Comparison of ENCODE assay signal across 8 cellular contexts in genomic region chr1:27915082-27915575, GRCh38. TPM values are rescaled to one million over a fixed set of nuclear protein-coding genes. Genes with fewer than 3 reads are reported as not detected.
DNase-seq lines count a peak whose midpoint lies in the region; ATAC-seq, FAIRE-seq and TF ChIP-seq lines count a peak whose summit lies in the region.

No MANE protein-coding gene starts in this region.

- no peaks in the 10 kb centered on the region; the same call in 1 of the 2 replicates for H3K36me3 ChIP-seq in Caco-2 (ENCODE audit: control insufficient read depth, insufficient read depth, low read length)
- peaks cover 26% of the 10 kb centered on the region for H3K36me3 ChIP-seq in OCI-LY1 (ENCODE audit: insufficient read depth, low read length)
- H3K36me3 ChIP-seq in H1 (ENCODE audit: control insufficient read depth in 2 of 4, insufficient read depth in 4 of 4, low read length in 3 of 4), result peaks cover 6 to 28% (median 11%) of the 10 kb centered on the region in 4 experiments; a peak in 6 of 8 replicates
- H3K36me3 ChIP-seq in prostate gland, result peaks cover 0 to 4% of the 10 kb centered on the region in 2 donors

- no peak overlapping the region for H2AK5ac ChIP-seq in H1 (ENCODE audit: low read depth, low read length)

- H3K9me3 ChIP-seq in Caco-2 (no peaks in the 10 kb centered on the region), OCI-LY1 (ENCODE audit: low read length) (no peaks in the 10 kb centered on the region), H1 (ENCODE audit: insufficient read depth in 2 of 2, low read depth in 1 of 2, low read length in 1 of 2) (peaks cover 3 to 7% of the 10 kb centered on the region in 2 experiments; a peak in 3 of 4 replicates), prostate gland (no peaks in the 10 kb centered on the region)

- H3K4me2 ChIP-seq in OCI-LY1 (ENCODE audit: low read length) (peak overlapping the region; percentile 79; the same call in 1 of the 2 replicates), H1 (ENCODE audit: insufficient read depth in 1 of 2, low read depth in 2 of 2, low read length in 2 of 2) (peak overlapping the region; percentile 46 to 71; a peak in 3 of 4 replicates)

- H2BK12ac ChIP-seq in H1 (ENCODE audit: low read depth, low read length), result peak overlapping the region; percentile 84; the same call in 1 of the 2 replicates

- H3K27me3 Mint-ChIP-seq in Caco-2 (ENCODE audit: insufficient read depth, unreplicated experiment), result no peaks in the 10 kb centered on the region

- H2BK15ac ChIP-seq in H1 (ENCODE audit: low read length), result peak overlapping the region; percentile 98; the same call in 1 of the 2 replicates

- H3K79me2 ChIP-seq in OCI-LY1 (ENCODE audit: insufficient read depth, low read length) (peaks cover 6% of the 10 kb centered on the region; the same call in 1 of the 2 replicates), H1 (ENCODE audit: control insufficient read depth in 1 of 2, insufficient read depth in 2 of 2, low read length in 2 of 2) (peaks cover 0 to 25% of the 10 kb centered on the region in 2 experiments; a peak in 2 of 4 replicates)

- no peak overlapping the region for H2BK120ac ChIP-seq in H1 (replicated peaks; ENCODE audit: low read depth, low read length)

- peak overlapping the region; percentile 20 for H4K5ac ChIP-seq in H1 (ENCODE audit: insufficient read length, low read depth, low read length)

- peak overlapping the region; percentile 91 for H3K27ac Mint-ChIP-seq in Caco-2 (ENCODE audit: unreplicated experiment)

- H2AFZ ChIP-seq in OCI-LY1 (ENCODE audit: low read length) (peak overlapping the region; percentile 19; the same call in 1 of the 2 replicates), H1 (ENCODE audit: low read length) (peak overlapping the region; percentile 94)

- no peaks in the 10 kb centered on the region for H4K20me1 ChIP-seq in OCI-LY1 (ENCODE audit: insufficient read depth, low read length)
- H4K20me1 ChIP-seq in H1 (replicated peaks in 1 of 2; ENCODE audit: control insufficient read depth in 1 of 2, insufficient read depth in 2 of 2, low read length in 2 of 2), result no peaks in the 10 kb centered on the region

- H3K23ac ChIP-seq in H1 (ENCODE audit: insufficient read length), result no peak overlapping the region

- no peak overlapping the region for H4K91ac ChIP-seq in H1 (replicated peaks; ENCODE audit: insufficient read length, low read length)

- no peak overlapping the region for H2BK20ac ChIP-seq in H1 (ENCODE audit: low read length)

- H3K56ac ChIP-seq in H1 (replicated peaks; ENCODE audit: insufficient read length, low read depth, low read length), result no peak overlapping the region

- H3K18ac ChIP-seq in H1 (ENCODE audit: extremely low read depth, low read length), result no peak overlapping the region

- FAIRE-seq in H1 (lab: Jason Lieb, UNC), result no peak

- no peaks in the 10 kb centered on the region for H3K4me1 Mint-ChIP-seq in Caco-2 (ENCODE audit: low read depth, unreplicated experiment)

- no peak overlapping the region for H3K4ac ChIP-seq in H1 (replicated peaks; ENCODE audit: insufficient read length, low read depth, low read length)

- H3K4me1 ChIP-seq in Caco-2, result no peaks in the 10 kb centered on the region
- H3K4me1 ChIP-seq in OCI-LY1 (ENCODE audit: insufficient read depth, low read length, severe bottlenecking), result peaks cover 9% of the 10 kb centered on the region
- H3K4me1 ChIP-seq in H1 (replicated peaks in 1 of 4; ENCODE audit: control insufficient read depth in 3 of 4, insufficient read depth in 4 of 4, low read length in 3 of 4), result no peaks in the 10 kb centered on the region; a peak in 2 of 7 replicates
- H3K4me1 ChIP-seq in prostate gland (replicated peaks), result no peaks in the 10 kb centered on the region

- H3K23me2 ChIP-seq in H1 (ENCODE audit: low read depth, low read length), result no peaks in the 10 kb centered on the region

- BruUV-seq in Caco-2 (replicated peaks; lab: Mats Ljungman, UMichigan), result TSS peak; percentile 99

- no peak overlapping the region for H3K14ac ChIP-seq in H1 (ENCODE audit: insufficient read length)

- 84% methylated on average over 7 of the region's 7 CpGs; no CpG with 5 or more reads in 1 of the 2 experiments for WGBS in H1 (ENCODE audit: extremely low coverage in 1 of 2, insufficient coverage in 1 of 2, insufficient read length in 1 of 2, insufficient replicate concordance in 2 of 2, low coverage in 1 of 2, low lambda C conversion rate in 2 of 2, missing lambda C conversion rate in 1 of 2), 2 experiments
- 67% methylated on average over 7 of the region's 7 CpGs for WGBS in prostate gland

- no peak overlapping the region for H3K27ac ChIP-seq in OCI-LY1 (ENCODE audit: low read depth, low read length, poor library complexity, severe bottlenecking)
- no peak overlapping the region; the same call in 1 of the 2 replicates for H3K27ac ChIP-seq in H1 (ENCODE audit: low read depth, low read length)
- peak overlapping the region; percentile 59 to 83 for H3K27ac ChIP-seq in prostate gland

- intact Hi-C loops in Caco-2 (cut with micrococcal nuclease; ENCODE audit: unreplicated experiment), result no loop called here
- intact Hi-C loops in prostate gland (cut with DNase I), result no loop called here

- no peaks in the 10 kb centered on the region for H3K9me2 ChIP-seq in OCI-LY1 (ENCODE audit: low read depth, low read length)

- peak overlapping the region; percentile 94; the same call in 1 of the 2 replicates for H4K8ac ChIP-seq in H1 (ENCODE audit: extremely low read depth, insufficient read depth, low read length)

- CTCF ChIA-PET in Caco-2 (lab: Charles Lee), result no interaction called here
- CTCF ChIA-PET in H1 (lab: Charles Lee; ENCODE audit: partially characterized antibody), result no interaction called here

- no peak for TF ChIP-seq EP300 in H1 (IDR thresholded peaks at IDR 0.05; ENCODE audit: borderline replicate concordance in 1 of 2, low read depth in 2 of 2, low read length in 2 of 2)

- no peak overlapping the region for H2BK5ac ChIP-seq in H1 (ENCODE audit: low read depth, low read length)

- no peaks in the 10 kb centered on the region for H3F3A ChIP-seq in OCI-LY1 (ENCODE audit: insufficient read depth, low read length)

- DNase-seq in Caco-2 (no peak), H1 (ENCODE audit: low read depth in 1 of 2, low spot score in 2 of 2) (no peak), prostate gland (ENCODE audit: low spot score) (no peak), C1 segment of cervical spinal cord (lab: John Stamatoyannopoulos, UW) (no peak), NCI-H748 (lab: John Stamatoyannopoulos, UW; ENCODE audit: unreplicated experiment) (no peak), NCI-H2081 treated with DMSO at 0.1 percent for 48 hours (lab: John Stamatoyannopoulos, UW) (no peak)

- TF ChIP-seq RAD21 in H1 (IDR thresholded peaks at IDR 0.05 in 1 of 2, conservative IDR thresholded peaks at IDR 0.05 in 1 of 2; ENCODE audit: low read depth in 2 of 2, low read length in 2 of 2), result no peak

- H3K79me1 ChIP-seq in H1 (ENCODE audit: low read depth, low read length), result no peaks in the 10 kb centered on the region; the same call in 1 of the 2 replicates

- peak overlapping the region; percentile 93 for H3K4me3 Mint-ChIP-seq in Caco-2 (ENCODE audit: unreplicated experiment)

- H3K27me3 ChIP-seq in Caco-2 (replicated peaks; ENCODE audit: control insufficient read depth, insufficient read depth, low read length) (no peaks in the 10 kb centered on the region), OCI-LY1 (ENCODE audit: insufficient read depth, low read length) (no peaks in the 10 kb centered on the region), H1 (replicated peaks in 1 of 4; ENCODE audit: control insufficient read depth in 3 of 4, extremely low read depth in 1 of 4, insufficient read depth in 3 of 4, low read length in 3 of 4) (peaks cover 0 to 9% (median 8%) of the 10 kb centered on the region in 4 experiments; a peak in 6 of 7 replicates), prostate gland (replicated peaks; ENCODE audit: insufficient read depth) (no peaks in the 10 kb centered on the region)

- no peak for ATAC-seq in GM18873 (IDR thresholded peaks at IDR 0.05; ENCODE audit: low FRiP score, unreplicated experiment)

- TF ChIP-seq CTCF in Caco-2 (IDR thresholded peaks at IDR 0.05; ENCODE audit: insufficient read depth in 1 of 2, low read depth in 1 of 2, low read length in 1 of 2, severe bottlenecking in 1 of 2, unreplicated experiment in 1 of 2), result no peak
- TF ChIP-seq CTCF in OCI-LY1 (IDR thresholded peaks at IDR 0.05; ENCODE audit: low read length), result no peak
- TF ChIP-seq CTCF in H1 (IDR thresholded peaks at IDR 0.05; ENCODE audit: control extremely low read depth in 1 of 3, insufficient read depth in 1 of 3, low read depth in 1 of 3, low read length in 3 of 3), result no peak
- no peak for TF ChIP-seq CTCF in prostate gland (IDR thresholded peaks at IDR 0.05)

- H3K9ac ChIP-seq in OCI-LY1 (ENCODE audit: low read length) (no peak overlapping the region), H1 (replicated peaks in 1 of 4; ENCODE audit: extremely low read depth in 1 of 4, low read depth in 3 of 4, low read length in 3 of 4) (peak overlapping the region in 1 of 4 experiments; percentile 51; a peak in 2 of 7 replicates)

- TF ChIP-seq POLR2A in H1 (IDR thresholded peaks at IDR 0.05; ENCODE audit: control extremely low read depth in 1 of 2, low read depth in 2 of 2, low read length in 2 of 2) (no peak), prostate gland (IDR thresholded peaks at IDR 0.05) (no peak)

- POLR2A ChIA-PET in Caco-2 (lab: Charles Lee) (no interaction called here), H1 (lab: Charles Lee; ENCODE audit: partially characterized antibody) (no interaction called here)

- H3K4me3 ChIP-seq in Caco-2 (ENCODE audit: low read depth, low read length) (peak overlapping the region; percentile 41), OCI-LY1 (ENCODE audit: low read depth, low read length, poor library complexity, severe bottlenecking) (peak overlapping the region; percentile 71), H1 (ENCODE audit: extremely low read depth in 1 of 4, insufficient read depth in 2 of 4, low read depth in 3 of 4, low read length in 4 of 4) (peak overlapping the region in 1 of 4 experiments; percentile 30; a peak in 3 of 8 replicates), prostate gland (peak overlapping the region in 1 of 2 donors; percentile 65)

- no peaks in the 10 kb centered on the region for H3K9me3 Mint-ChIP-seq in Caco-2 (ENCODE audit: unreplicated experiment)

- H3K36me3 Mint-ChIP-seq in Caco-2 (ENCODE audit: insufficient read depth, unreplicated experiment), result peaks cover 26% of the 10 kb centered on the region

RNA-seq across cellular contexts. Expression of gene RPA2, which starts 0.8 kb away (rescaled TPM):
- total RNA-seq in Caco-2 (2022) (56.1 and 71.0 TPM in 2 replicates), prostate gland (10 to 100 TPM; 52.6 to 60.6 TPM)
- total RNA-seq in H1 (2021; fragmentation: NEBNext Ultra II Directional; extraction: Animal tissue kit (Norgen Biotek cat#: 25700)), result 53.4 TPM in 2 replicates
- 35.7 and 56.3 TPM in 2 replicates for polyA plus RNA-seq in H1 (2011; rRNA removed)
- 61.4 TPM for polyA plus RNA-seq in H1 (2011; cell fraction: cytosol; rRNA removed)
- polyA plus RNA-seq in H1 (2011; cell fraction: nucleus; rRNA removed), result 88.9 TPM
- 61.5 to 86.3 TPM (median 65.9 TPM) in 4 replicates for polyA plus RNA-seq in H1 (2012, experiment 1 of 2)
- 28.7 TPM for polyA plus RNA-seq in H1 (2012, experiment 2 of 2)
- polyA plus RNA-seq in H1 (2013, experiment 1 of 2), result 38.9 TPM
- 40.2 TPM for polyA plus RNA-seq in H1 (2013, experiment 2 of 2)
- polyA minus RNA-seq in H1 (2011; rRNA and poly(A)+ RNA removed), result 24.2 and 40.5 TPM in 2 replicates
- polyA minus RNA-seq in H1 (2011; cell fraction: cytosol; rRNA and poly(A)+ RNA removed), result 19.8 TPM
- 23.7 TPM for polyA minus RNA-seq in H1 (2011; cell fraction: nucleus; rRNA and poly(A)+ RNA removed)

RNA-seq across cellular contexts. Expression of gene SMPDL3B, which starts 19.7 kb away (rescaled TPM):
- total RNA-seq in Caco-2 (2022) (11.3 and 11.7 TPM in 2 replicates), prostate gland (1 to 10 TPM; 2.0 to 7.7 TPM)
- 53.1 and 54.7 TPM in 2 replicates for total RNA-seq in H1 (2021; fragmentation: NEBNext Ultra II Directional; extraction: Animal tissue kit (Norgen Biotek cat#: 25700))
- polyA plus RNA-seq in H1 (2011; rRNA removed), result 143 and 157 TPM in 2 replicates
- polyA plus RNA-seq in H1 (2011; cell fraction: cytosol; rRNA removed), result 133 TPM
- 133 TPM for polyA plus RNA-seq in H1 (2011; cell fraction: nucleus; rRNA removed)
- polyA plus RNA-seq in H1 (2012, experiment 1 of 2), result 74.6 to 78.0 TPM (median 76.4 TPM) in 4 replicates
- 82.8 TPM for polyA plus RNA-seq in H1 (2012, experiment 2 of 2)
- 77.8 TPM for polyA plus RNA-seq in H1 (2013, experiment 1 of 2)
- 79.8 TPM for polyA plus RNA-seq in H1 (2013, experiment 2 of 2)
- polyA minus RNA-seq in H1 (2011; rRNA and poly(A)+ RNA removed), result 82.2 and 90.3 TPM in 2 replicates
- polyA minus RNA-seq in H1 (2011; cell fraction: cytosol; rRNA and poly(A)+ RNA removed), result 41.0 TPM
- 29.7 TPM for polyA minus RNA-seq in H1 (2011; cell fraction: nucleus; rRNA and poly(A)+ RNA removed)

RNA-seq across cellular contexts. Expression of gene THEMIS2, which starts 42.8 kb away (rescaled TPM):
- 0.51 and 0.59 TPM in 2 replicates for total RNA-seq in Caco-2 (2022)
- total RNA-seq in H1 (2021; fragmentation: NEBNext Ultra II Directional; extraction: Animal tissue kit (Norgen Biotek cat#: 25700)), result 12.4 and 17.3 TPM in 2 replicates
- polyA plus RNA-seq in H1 (2011; rRNA removed), result 27.5 and 28.0 TPM in 2 replicates
- polyA plus RNA-seq in H1 (2011; cell fraction: cytosol; rRNA removed), result 19.1 TPM
- 31.7 TPM for polyA plus RNA-seq in H1 (2011; cell fraction: nucleus; rRNA removed)
- 14.7 to 17.5 TPM (median 16.2 TPM) in 4 replicates for polyA plus RNA-seq in H1 (2012, experiment 1 of 2)
- polyA plus RNA-seq in H1 (2012, experiment 2 of 2), result 15.4 TPM
- 10.5 TPM for polyA plus RNA-seq in H1 (2013, experiment 1 of 2)
- polyA plus RNA-seq in H1 (2013, experiment 2 of 2), result 9.7 TPM
- polyA minus RNA-seq in H1 (2011; rRNA and poly(A)+ RNA removed), result 14.7 and 18.4 TPM in 2 replicates
- 11.0 TPM for polyA minus RNA-seq in H1 (2011; cell fraction: cytosol; rRNA and poly(A)+ RNA removed)
- 19.5 TPM for polyA minus RNA-seq in H1 (2011; cell fraction: nucleus; rRNA and poly(A)+ RNA removed)
- 100 to 1,000 TPM in 1 of 2 donors, 1 to 10 TPM in 1; 3.6 to 140 TPM for total RNA-seq in prostate gland

RNA-seq across cellular contexts. Expression of gene XKR8, which starts 44.6 kb away (rescaled TPM):
- total RNA-seq in Caco-2 (2022) (8.9 and 10.4 TPM in 2 replicates), prostate gland (10 to 100 TPM in 1 of 2 donors, 1 to 10 TPM in 1; 9.5 to 15.2 TPM)
- total RNA-seq in H1 (2021; fragmentation: NEBNext Ultra II Directional; extraction: Animal tissue kit (Norgen Biotek cat#: 25700)), result 13.8 and 14.2 TPM in 2 replicates
- polyA plus RNA-seq in H1 (2011; rRNA removed), result 16.3 and 20.0 TPM in 2 replicates
- polyA plus RNA-seq in H1 (2011; cell fraction: cytosol; rRNA removed), result 15.2 TPM
- 15.8 TPM for polyA plus RNA-seq in H1 (2011; cell fraction: nucleus; rRNA removed)
- polyA plus RNA-seq in H1 (2012, experiment 1 of 2), result 8.1 to 13.0 TPM (median 12.5 TPM) in 4 replicates
- polyA plus RNA-seq in H1 (2012, experiment 2 of 2), result 20.2 TPM
- polyA plus RNA-seq in H1 (2013, experiment 1 of 2), result 16.0 TPM
- 16.9 TPM for polyA plus RNA-seq in H1 (2013, experiment 2 of 2)
- 8.9 and 11.6 TPM in 2 replicates for polyA minus RNA-seq in H1 (2011; rRNA and poly(A)+ RNA removed)
- polyA minus RNA-seq in H1 (2011; cell fraction: cytosol; rRNA and poly(A)+ RNA removed), result 13.2 TPM
- 9.8 TPM for polyA minus RNA-seq in H1 (2011; cell fraction: nucleus; rRNA and poly(A)+ RNA removed)

Comparison
In these comparisons a context has a peak if more than half of its experiments do, and no peak if none do; other contexts are left out.
1. H3K27ac ChIP-seq: peak in prostate gland (2 of 2); none in OCI-LY1 (single experiment) and H1 (single experiment).